Comparison of ENCODE assay signal across 20 cellular contexts in the genomic region with DNA sequence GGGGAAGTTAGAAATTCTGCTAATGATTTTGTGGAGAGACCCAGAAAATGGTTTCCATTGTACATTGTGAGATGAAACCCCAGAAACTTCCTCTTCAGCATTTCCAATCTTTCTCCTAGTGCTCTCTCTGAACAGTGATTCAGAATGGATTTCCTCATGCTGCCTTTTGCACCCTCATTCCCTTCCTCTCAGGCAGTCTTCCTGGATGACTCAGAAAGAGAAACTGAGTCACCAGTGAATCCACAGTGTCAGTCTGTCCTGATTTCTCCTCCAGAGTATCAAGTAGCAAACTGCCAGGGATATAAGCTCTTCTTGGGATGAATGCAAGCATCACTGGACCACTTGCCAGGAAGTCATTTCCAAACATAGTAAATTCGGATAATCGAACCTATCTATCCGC.
DNase-seq lines count a peak whose midpoint lies in the region; ATAC-seq and FAIRE-seq lines count a peak whose summit lies in the region.
"Had no signal": no experiment of that assay in that cellular context is flagged by ENCODE, and none has a peak within 500 bp of the region (broad histone marks: within the 10 kb centered on the region; RNA-seq: fewer than 3 reads in every experiment).

No MANE protein-coding gene starts in this region.

- no peak overlapping the region for H2AFZ ChIP-seq in mesenchymal stem cell (ENCODE audit: low read depth, low read length)

- peaks cover 8% of the 10 kb centered on the region for H3K9me3 ChIP-seq in mesenchymal stem cell (ENCODE audit: control insufficient read depth, low read length)
- H3K9me3 ChIP-seq: Peyer's patch, SK-N-SH had no signal

- no peaks in the 10 kb centered on the region for H3K27me3 ChIP-seq in mesenchymal stem cell (ENCODE audit: control insufficient read depth in 1 of 2, insufficient read depth in 1 of 2, low read length in 2 of 2)
- H3K27me3 ChIP-seq: BLaER1 treated with 17β-estradiol and CSF1 and Interleukin-3, amounts not matched to agents 10 nM and 100 nM; Peyer's patch had no signal

- WGBS in mesenchymal stem cell = 97% methylated on average over 3 of the region's 3 CpGs

- ATAC-seq in GM18858 (IDR thresholded peaks at IDR 0.05; ENCODE audit: unreplicated experiment) = no peak

- no peak overlapping the region for H2BK12ac ChIP-seq in mesenchymal stem cell (ENCODE audit: low read length in 2 of 2)

- peak; percentile 41 for DNase-seq in HT1080 (ENCODE audit: low read depth)
- peak; percentile 44 for DNase-seq in RCC 7860 (ENCODE audit: low spot score)
- peak; percentile 40 for DNase-seq in epithelial cell of prostate (ENCODE audit: low read depth, low spot score)
- no peak for DNase-seq in mesenchymal stem cell
- DNase-seq in D341Med (ENCODE audit: low spot score) = no peak
- no peak for DNase-seq in DMS53 (lab: John Stamatoyannopoulos, UW)
- DNase-seq: CD8-positive, alpha-beta memory T cell; DMS79; H9; Karpas-422; NCI-H1105; NCI-H2081 treated with DMSO at 0.1 percent for 48 hours; NCI-H748 treated with DMSO at 0.1 percent for 48 hours; NK-92 treated with Interleukin-12 subunit alpha and Interleukin-12 subunit beta, amount 100 ng/mL, for 24 hours; Peyer's patch; SHP77; SK-N-SH had no signal

- no peak overlapping the region for H3K4me3 ChIP-seq in mesenchymal stem cell (ENCODE audit: insufficient read depth in 1 of 2, low read depth in 1 of 2, low read length in 2 of 2)
- H3K4me3 ChIP-seq: BLaER1 treated with 17β-estradiol and CSF1 and Interleukin-3, amounts not matched to agents 10 nM and 100 nM; Peyer's patch had no signal

- no peak overlapping the region for H2BK120ac ChIP-seq in mesenchymal stem cell (ENCODE audit: low read depth, low read length)

- no peak overlapping the region for H4K91ac ChIP-seq in mesenchymal stem cell (ENCODE audit: low read length)

- H3K14ac ChIP-seq in mesenchymal stem cell (ENCODE audit: low read length in 2 of 2) = no peak overlapping the region

- peak overlapping the region; percentile 4 for H3K9ac ChIP-seq in mesenchymal stem cell (ENCODE audit: low read length)
- H3K9ac ChIP-seq: BLaER1 treated with 17β-estradiol and CSF1 and Interleukin-3, amounts not matched to agents 10 nM and 100 nM; SK-N-SH had no signal

- H3K18ac ChIP-seq in mesenchymal stem cell (ENCODE audit: low read depth in 1 of 2, low read length in 2 of 2) = no peak overlapping the region

- FAIRE-seq in RCC 7860 (lab: Jason Lieb, UNC) = no peak
- FAIRE-seq: D721Med had no signal

- no peak overlapping the region for H2BK5ac ChIP-seq in mesenchymal stem cell (ENCODE audit: low read depth, low read length, poor library complexity, severe bottlenecking)

- H2BK15ac ChIP-seq in mesenchymal stem cell (ENCODE audit: low read depth, poor library complexity, severe bottlenecking) = no peak overlapping the region

- no peaks in the 10 kb centered on the region for H3K36me3 ChIP-seq in mesenchymal stem cell (ENCODE audit: control insufficient read depth in 1 of 2, insufficient read depth in 2 of 2, low read depth in 1 of 2, low read length in 2 of 2)
- H3K36me3 ChIP-seq: BLaER1 treated with 17β-estradiol and CSF1 and Interleukin-3, amounts not matched to agents 10 nM and 100 nM; Peyer's patch had no signal

- no peak overlapping the region for H3K4ac ChIP-seq in mesenchymal stem cell (ENCODE audit: low read depth in 1 of 2, low read length in 2 of 2)

- H2AK5ac ChIP-seq in mesenchymal stem cell (ENCODE audit: low read length, severe bottlenecking) = no peak overlapping the region

- H3K4me1 ChIP-seq in mesenchymal stem cell (ENCODE audit: control insufficient read depth, insufficient read depth, low read depth, low read length) = no peaks in the 10 kb centered on the region

- no peak overlapping the region for H3K23ac ChIP-seq in mesenchymal stem cell (ENCODE audit: low read length in 2 of 2)

- peak overlapping the region; percentile 73 for H3K27ac ChIP-seq in epithelial cell of prostate
- no peak overlapping the region for H3K27ac ChIP-seq in mesenchymal stem cell (ENCODE audit: low read length, poor library complexity, severe bottlenecking)
- H3K27ac ChIP-seq: BLaER1 treated with 17β-estradiol and CSF1 and Interleukin-3, amounts not matched to agents 10 nM and 100 nM; Peyer's patch had no signal

- no peak overlapping the region for H4K8ac ChIP-seq in mesenchymal stem cell (ENCODE audit: low read length)

- H3K4me2 ChIP-seq in mesenchymal stem cell (ENCODE audit: low read length, poor library complexity, severe bottlenecking) = no peak overlapping the region
- H3K4me2 ChIP-seq: SK-N-SH had no signal

- no peaks in the 10 kb centered on the region for H3K79me1 ChIP-seq in mesenchymal stem cell (replicated peaks; ENCODE audit: low read length, poor library complexity, severe bottlenecking)

Comparison
In these comparisons a context has a peak if more than half of its experiments do, and no peak if none do; other contexts are left out.
1. DNase-seq: peak in HT1080 (single experiment), RCC 7860 (single experiment) and epithelial cell of prostate (single experiment); none in mesenchymal stem cell (single experiment), D341Med (single experiment) and DMS53 (single experiment).